1 cellular context compared by ENCODE assay signal in the genomic region with DNA sequence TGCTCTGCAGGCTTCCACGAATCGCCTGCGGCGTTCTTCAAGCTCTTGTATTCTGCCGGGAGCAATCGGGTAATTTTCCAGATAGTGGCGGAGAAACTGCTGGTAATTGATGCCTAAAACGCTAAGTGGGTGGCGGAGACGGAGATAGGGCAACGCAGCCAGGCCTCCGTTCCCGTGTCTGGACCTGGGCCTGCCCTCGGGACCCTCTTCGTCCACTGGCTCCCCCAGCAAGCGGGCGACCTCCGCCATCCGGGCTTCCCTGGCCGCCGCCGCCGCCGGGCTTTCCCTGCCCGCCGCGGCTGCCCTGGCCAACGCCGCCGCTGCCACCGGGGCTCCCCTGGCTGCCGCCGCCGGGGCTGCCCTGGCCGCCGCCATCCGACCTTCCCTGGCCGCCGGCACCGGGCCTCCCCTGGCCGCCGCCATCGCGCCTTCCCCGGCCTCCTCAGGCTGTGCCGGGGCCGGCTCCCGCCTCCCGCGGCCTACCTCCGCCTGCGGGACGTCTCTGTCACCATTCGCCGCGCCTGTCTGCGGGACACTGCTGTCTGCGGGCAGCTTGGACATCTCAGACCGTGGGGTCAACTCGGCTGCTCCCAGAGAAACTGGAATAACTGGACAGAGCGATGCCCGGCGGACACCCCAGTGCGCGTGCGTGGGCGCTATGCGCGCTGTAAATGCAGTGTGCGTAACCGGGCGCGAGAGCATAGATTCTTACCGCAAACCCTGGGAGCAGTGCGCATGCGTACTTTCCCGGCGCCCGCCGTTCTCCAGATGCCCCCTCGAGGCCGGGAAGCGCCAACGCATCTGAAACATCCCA.
TF ChIP-seq lines count a peak whose summit lies in the region.

A gene with protein sequence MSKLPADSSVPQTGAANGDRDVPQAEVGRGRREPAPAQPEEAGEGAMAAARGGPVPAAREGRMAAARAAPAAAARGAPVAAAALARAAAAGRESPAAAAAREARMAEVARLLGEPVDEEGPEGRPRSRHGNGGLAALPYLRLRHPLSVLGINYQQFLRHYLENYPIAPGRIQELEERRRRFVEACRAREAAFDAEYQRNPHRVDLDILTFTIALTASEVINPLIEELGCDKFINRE (minus strand): TSS at position 643 of the 814 bp plus-strand sequence. CDS start 82 bp downstream, at position 561.

TF ChIP-seq in WTC11, 78 proteins besides CTCF, POLR2A, EP300 and RAD21 (continued from another document):
- TF ChIP-seq, protein P1, sequence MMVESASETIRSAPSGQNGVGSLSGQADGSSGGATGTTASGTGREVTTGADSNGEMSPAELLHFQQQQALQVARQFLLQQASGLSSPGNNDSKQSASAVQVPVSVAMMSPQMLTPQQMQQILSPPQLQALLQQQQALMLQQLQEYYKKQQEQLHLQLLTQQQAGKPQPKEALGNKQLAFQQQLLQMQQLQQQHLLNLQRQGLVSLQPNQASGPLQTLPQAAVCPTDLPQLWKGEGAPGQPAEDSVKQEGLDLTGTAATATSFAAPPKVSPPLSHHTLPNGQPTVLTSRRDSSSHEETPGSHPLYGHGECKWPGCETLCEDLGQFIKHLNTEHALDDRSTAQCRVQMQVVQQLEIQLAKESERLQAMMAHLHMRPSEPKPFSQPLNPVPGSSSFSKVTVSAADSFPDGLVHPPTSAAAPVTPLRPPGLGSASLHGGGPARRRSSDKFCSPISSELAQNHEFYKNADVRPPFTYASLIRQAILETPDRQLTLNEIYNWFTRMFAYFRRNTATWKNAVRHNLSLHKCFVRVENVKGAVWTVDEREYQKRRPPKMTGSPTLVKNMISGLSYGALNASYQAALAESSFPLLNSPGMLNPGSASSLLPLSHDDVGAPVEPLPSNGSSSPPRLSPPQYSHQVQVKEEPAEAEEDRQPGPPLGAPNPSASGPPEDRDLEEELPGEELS (CRISPR knock-in tag; IDR thresholded peaks at IDR 0.05), result no peak; the same call in 1 of the 2 replicates
- TF ChIP-seq GABPB1 (CRISPR knock-in tag; IDR thresholded peaks at IDR 0.05) (0 out of 2 replicates have a peak, but pooled peaks have one; percentile 25), HMGA2 (CRISPR knock-in tag; IDR thresholded peaks at IDR 0.05) (no peak), TP53 (CRISPR knock-in tag; IDR thresholded peaks at IDR 0.05) (no peak), MYBL2 (CRISPR knock-in tag; IDR thresholded peaks at IDR 0.05) (no peak), ESRRA (CRISPR knock-in tag; IDR thresholded peaks at IDR 0.05; ENCODE audit: borderline replicate concordance) (no peak), FOXJ3 (CRISPR knock-in tag; IDR thresholded peaks at IDR 0.05; ENCODE audit: borderline replicate concordance) (no peak), NFE2L1 (CRISPR knock-in tag; IDR thresholded peaks at IDR 0.05) (0 out of 2 replicates have a peak, but pooled peaks have one; percentile 22), JUN (CRISPR knock-in tag; IDR thresholded peaks at IDR 0.05) (no peak), SOX15 (CRISPR knock-in tag; IDR thresholded peaks at IDR 0.05) (no peak), ZNF138 (CRISPR knock-in tag; conservative IDR thresholded peaks at IDR 0.05) (no peak), ATF1 (CRISPR knock-in tag; IDR thresholded peaks at IDR 0.05) (no peak), NR2C2 (CRISPR knock-in tag; IDR thresholded peaks at IDR 0.05) (no peak), ZNF317 (CRISPR knock-in tag; IDR thresholded peaks at IDR 0.05; ENCODE audit: borderline replicate concordance, low read depth) (peak; percentile 57; the same call in 1 of the 2 replicates), SP1 (CRISPR knock-in tag; conservative IDR thresholded peaks at IDR 0.05) (0 out of 2 replicates have a peak, but pooled peaks have one; percentile 15)
- TF ChIP-seq, protein P2, sequence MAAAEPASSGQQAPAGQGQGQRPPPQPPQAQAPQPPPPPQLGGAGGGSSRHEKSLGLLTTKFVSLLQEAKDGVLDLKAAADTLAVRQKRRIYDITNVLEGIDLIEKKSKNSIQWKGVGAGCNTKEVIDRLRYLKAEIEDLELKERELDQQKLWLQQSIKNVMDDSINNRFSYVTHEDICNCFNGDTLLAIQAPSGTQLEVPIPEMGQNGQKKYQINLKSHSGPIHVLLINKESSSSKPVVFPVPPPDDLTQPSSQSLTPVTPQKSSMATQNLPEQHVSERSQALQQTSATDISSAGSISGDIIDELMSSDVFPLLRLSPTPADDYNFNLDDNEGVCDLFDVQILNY (CRISPR knock-in tag; IDR thresholded peaks at IDR 0.05), result 0 out of 2 replicates have a peak, but pooled peaks have one; percentile 71
- TF ChIP-seq, protein P3, sequence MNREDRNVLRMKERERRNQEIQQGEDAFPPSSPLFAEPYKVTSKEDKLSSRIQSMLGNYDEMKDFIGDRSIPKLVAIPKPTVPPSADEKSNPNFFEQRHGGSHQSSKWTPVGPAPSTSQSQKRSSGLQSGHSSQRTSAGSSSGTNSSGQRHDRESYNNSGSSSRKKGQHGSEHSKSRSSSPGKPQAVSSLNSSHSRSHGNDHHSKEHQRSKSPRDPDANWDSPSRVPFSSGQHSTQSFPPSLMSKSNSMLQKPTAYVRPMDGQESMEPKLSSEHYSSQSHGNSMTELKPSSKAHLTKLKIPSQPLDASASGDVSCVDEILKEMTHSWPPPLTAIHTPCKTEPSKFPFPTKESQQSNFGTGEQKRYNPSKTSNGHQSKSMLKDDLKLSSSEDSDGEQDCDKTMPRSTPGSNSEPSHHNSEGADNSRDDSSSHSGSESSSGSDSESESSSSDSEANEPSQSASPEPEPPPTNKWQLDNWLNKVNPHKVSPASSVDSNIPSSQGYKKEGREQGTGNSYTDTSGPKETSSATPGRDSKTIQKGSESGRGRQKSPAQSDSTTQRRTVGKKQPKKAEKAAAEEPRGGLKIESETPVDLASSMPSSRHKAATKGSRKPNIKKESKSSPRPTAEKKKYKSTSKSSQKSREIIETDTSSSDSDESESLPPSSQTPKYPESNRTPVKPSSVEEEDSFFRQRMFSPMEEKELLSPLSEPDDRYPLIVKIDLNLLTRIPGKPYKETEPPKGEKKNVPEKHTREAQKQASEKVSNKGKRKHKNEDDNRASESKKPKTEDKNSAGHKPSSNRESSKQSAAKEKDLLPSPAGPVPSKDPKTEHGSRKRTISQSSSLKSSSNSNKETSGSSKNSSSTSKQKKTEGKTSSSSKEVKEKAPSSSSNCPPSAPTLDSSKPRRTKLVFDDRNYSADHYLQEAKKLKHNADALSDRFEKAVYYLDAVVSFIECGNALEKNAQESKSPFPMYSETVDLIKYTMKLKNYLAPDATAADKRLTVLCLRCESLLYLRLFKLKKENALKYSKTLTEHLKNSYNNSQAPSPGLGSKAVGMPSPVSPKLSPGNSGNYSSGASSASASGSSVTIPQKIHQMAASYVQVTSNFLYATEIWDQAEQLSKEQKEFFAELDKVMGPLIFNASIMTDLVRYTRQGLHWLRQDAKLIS (CRISPR knock-in tag; IDR thresholded peaks at IDR 0.05; ENCODE audit: borderline replicate concordance), result no peak
- TF ChIP-seq, protein P4, sequence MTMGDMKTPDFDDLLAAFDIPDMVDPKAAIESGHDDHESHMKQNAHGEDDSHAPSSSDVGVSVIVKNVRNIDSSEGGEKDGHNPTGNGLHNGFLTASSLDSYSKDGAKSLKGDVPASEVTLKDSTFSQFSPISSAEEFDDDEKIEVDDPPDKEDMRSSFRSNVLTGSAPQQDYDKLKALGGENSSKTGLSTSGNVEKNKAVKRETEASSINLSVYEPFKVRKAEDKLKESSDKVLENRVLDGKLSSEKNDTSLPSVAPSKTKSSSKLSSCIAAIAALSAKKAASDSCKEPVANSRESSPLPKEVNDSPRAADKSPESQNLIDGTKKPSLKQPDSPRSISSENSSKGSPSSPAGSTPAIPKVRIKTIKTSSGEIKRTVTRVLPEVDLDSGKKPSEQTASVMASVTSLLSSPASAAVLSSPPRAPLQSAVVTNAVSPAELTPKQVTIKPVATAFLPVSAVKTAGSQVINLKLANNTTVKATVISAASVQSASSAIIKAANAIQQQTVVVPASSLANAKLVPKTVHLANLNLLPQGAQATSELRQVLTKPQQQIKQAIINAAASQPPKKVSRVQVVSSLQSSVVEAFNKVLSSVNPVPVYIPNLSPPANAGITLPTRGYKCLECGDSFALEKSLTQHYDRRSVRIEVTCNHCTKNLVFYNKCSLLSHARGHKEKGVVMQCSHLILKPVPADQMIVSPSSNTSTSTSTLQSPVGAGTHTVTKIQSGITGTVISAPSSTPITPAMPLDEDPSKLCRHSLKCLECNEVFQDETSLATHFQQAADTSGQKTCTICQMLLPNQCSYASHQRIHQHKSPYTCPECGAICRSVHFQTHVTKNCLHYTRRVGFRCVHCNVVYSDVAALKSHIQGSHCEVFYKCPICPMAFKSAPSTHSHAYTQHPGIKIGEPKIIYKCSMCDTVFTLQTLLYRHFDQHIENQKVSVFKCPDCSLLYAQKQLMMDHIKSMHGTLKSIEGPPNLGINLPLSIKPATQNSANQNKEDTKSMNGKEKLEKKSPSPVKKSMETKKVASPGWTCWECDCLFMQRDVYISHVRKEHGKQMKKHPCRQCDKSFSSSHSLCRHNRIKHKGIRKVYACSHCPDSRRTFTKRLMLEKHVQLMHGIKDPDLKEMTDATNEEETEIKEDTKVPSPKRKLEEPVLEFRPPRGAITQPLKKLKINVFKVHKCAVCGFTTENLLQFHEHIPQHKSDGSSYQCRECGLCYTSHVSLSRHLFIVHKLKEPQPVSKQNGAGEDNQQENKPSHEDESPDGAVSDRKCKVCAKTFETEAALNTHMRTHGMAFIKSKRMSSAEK (CRISPR knock-in tag; IDR thresholded peaks at IDR 0.05; ENCODE audit: borderline replicate concordance), result no peak
- TF ChIP-seq, protein P5, sequence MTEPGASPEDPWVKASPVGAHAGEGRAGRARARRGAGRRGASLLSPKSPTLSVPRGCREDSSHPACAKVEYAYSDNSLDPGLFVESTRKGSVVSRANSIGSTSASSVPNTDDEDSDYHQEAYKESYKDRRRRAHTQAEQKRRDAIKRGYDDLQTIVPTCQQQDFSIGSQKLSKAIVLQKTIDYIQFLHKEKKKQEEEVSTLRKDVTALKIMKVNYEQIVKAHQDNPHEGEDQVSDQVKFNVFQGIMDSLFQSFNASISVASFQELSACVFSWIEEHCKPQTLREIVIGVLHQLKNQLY (CRISPR knock-in tag; IDR thresholded peaks at IDR 0.05), result no peak
- TF ChIP-seq, protein P6, sequence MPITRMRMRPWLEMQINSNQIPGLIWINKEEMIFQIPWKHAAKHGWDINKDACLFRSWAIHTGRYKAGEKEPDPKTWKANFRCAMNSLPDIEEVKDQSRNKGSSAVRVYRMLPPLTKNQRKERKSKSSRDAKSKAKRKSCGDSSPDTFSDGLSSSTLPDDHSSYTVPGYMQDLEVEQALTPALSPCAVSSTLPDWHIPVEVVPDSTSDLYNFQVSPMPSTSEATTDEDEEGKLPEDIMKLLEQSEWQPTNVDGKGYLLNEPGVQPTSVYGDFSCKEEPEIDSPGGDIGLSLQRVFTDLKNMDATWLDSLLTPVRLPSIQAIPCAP (CRISPR knock-in tag; IDR thresholded peaks at IDR 0.05), result no peak
- TF ChIP-seq, protein P7, sequence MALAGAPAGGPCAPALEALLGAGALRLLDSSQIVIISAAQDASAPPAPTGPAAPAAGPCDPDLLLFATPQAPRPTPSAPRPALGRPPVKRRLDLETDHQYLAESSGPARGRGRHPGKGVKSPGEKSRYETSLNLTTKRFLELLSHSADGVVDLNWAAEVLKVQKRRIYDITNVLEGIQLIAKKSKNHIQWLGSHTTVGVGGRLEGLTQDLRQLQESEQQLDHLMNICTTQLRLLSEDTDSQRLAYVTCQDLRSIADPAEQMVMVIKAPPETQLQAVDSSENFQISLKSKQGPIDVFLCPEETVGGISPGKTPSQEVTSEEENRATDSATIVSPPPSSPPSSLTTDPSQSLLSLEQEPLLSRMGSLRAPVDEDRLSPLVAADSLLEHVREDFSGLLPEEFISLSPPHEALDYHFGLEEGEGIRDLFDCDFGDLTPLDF (CRISPR knock-in tag; IDR thresholded peaks at IDR 0.05), result no peak
- TF ChIP-seq, protein P8, sequence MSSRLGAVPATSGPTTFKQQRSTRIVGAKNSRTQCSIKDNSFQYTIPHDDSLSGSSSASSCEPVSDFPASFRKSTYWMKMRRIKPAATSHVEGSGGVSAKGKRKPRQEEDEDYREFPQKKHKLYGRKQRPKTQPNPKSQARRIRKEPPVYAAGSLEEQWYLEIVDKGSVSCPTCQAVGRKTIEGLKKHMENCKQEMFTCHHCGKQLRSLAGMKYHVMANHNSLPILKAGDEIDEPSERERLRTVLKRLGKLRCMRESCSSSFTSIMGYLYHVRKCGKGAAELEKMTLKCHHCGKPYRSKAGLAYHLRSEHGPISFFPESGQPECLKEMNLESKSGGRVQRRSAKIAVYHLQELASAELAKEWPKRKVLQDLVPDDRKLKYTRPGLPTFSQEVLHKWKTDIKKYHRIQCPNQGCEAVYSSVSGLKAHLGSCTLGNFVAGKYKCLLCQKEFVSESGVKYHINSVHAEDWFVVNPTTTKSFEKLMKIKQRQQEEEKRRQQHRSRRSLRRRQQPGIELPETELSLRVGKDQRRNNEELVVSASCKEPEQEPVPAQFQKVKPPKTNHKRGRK (CRISPR knock-in tag; IDR thresholded peaks at IDR 0.05; ENCODE audit: borderline replicate concordance), result no peak
- TF ChIP-seq, protein P9, sequence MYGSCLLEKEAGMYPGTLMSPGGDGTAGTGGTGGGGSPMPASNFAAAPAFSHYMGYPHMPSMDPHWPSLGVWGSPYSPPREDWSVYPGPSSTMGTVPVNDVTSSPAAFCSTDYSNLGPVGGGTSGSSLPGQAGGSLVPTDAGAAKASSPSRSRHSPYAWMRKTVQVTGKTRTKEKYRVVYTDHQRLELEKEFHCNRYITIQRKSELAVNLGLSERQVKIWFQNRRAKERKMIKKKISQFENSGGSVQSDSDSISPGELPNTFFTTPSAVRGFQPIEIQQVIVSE (CRISPR knock-in tag; IDR thresholded peaks at IDR 0.05; ENCODE audit: borderline replicate concordance), result no peak
- TF ChIP-seq, protein P10, sequence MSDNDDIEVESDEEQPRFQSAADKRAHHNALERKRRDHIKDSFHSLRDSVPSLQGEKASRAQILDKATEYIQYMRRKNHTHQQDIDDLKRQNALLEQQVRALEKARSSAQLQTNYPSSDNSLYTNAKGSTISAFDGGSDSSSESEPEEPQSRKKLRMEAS (CRISPR knock-in tag; IDR thresholded peaks at IDR 0.05), result peak; percentile 73; the same call in 1 of the 2 replicates
- TF ChIP-seq, protein P11, sequence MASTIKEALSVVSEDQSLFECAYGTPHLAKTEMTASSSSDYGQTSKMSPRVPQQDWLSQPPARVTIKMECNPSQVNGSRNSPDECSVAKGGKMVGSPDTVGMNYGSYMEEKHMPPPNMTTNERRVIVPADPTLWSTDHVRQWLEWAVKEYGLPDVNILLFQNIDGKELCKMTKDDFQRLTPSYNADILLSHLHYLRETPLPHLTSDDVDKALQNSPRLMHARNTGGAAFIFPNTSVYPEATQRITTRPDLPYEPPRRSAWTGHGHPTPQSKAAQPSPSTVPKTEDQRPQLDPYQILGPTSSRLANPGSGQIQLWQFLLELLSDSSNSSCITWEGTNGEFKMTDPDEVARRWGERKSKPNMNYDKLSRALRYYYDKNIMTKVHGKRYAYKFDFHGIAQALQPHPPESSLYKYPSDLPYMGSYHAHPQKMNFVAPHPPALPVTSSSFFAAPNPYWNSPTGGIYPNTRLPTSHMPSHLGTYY (CRISPR knock-in tag; IDR thresholded peaks at IDR 0.05), result no peak
